In the genomic region with DNA sequence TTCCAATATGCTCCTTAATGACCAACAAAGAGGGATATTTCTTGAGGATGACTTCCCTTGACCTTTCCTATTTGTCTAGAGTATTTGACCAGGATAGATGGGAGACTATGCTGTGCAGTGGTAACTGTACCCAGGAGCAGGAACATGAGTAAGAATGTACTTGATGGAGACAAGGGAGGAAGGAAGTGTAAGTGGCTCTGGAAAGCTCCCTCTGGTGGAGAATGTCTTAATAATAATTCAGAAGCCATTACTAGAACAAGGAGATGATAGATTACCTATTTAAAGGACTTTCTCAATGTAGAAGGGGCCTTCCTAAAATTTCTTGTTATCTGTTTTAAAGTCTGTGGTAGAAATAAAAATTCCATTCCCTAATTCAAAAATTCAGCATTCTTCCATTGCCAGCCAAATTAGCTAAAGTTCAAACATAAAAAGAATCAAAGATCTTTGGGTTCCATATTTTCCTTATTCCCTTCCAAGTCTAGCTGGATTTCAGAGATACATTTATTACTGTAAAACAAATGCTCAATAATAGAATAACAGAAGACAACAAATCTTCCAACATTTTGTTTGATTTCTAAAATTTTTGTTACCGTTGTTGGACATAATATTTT, we compare ENCODE assay signal across 8 cellular contexts.
DNase-seq lines count a peak whose midpoint lies in the region; ATAC-seq and FAIRE-seq lines count a peak whose summit lies in the region.

No MANE protein-coding gene starts in this region.

- peak; percentile 17 for FAIRE-seq in G401.6 (lab: Jason Lieb, UNC)

- H3K4me3 Mint-ChIP-seq in activated CD4-positive, alpha-beta T cell treated with anti-CD3 and anti-CD28 coated beads for 36 hours: no peak overlapping the region

- intact Hi-C loops in activated CD4-positive, alpha-beta T cell treated with anti-CD3 and anti-CD28 coated beads for 36 hours (cut with DNase I, micrococcal nuclease): loop anchor here (2.0 to 10.0 kb wide), 2 partner anchors 1273 to 1969 kb away; no protein-coding TSS in a partner anchor

- no peaks in the 10 kb centered on the region for H3K4me1 Mint-ChIP-seq in activated CD4-positive, alpha-beta T cell treated with anti-CD3 and anti-CD28 coated beads for 36 hours

- no peak overlapping the region for H3K27ac Mint-ChIP-seq in activated CD4-positive, alpha-beta T cell treated with anti-CD3 and anti-CD28 coated beads for 36 hours

- no peaks in the 10 kb centered on the region for H3K36me3 Mint-ChIP-seq in activated CD4-positive, alpha-beta T cell treated with anti-CD3 and anti-CD28 coated beads for 36 hours (ENCODE audit: low read depth)

- CTCF ChIA-PET in activated CD4-positive, alpha-beta T cell treated with anti-CD3 and anti-CD28 coated beads for 36 hours (lab: Charles Lee): interaction anchor here (1.0 kb wide), 1 partner anchor 40 kb away, joined by 3 read pairs; no protein-coding TSS in a partner anchor

- ATAC-seq in GM21526 (IDR thresholded peaks at IDR 0.05; ENCODE audit: low FRiP score, unreplicated experiment): peak; percentile 91
- ATAC-seq in activated CD4-positive, alpha-beta T cell treated with anti-CD3 and anti-CD28 coated beads for 36 hours: no peak

- POLR2A ChIA-PET in activated CD4-positive, alpha-beta T cell treated with anti-CD3 and anti-CD28 coated beads for 36 hours (lab: Charles Lee): no interaction called here

- H3K27me3 Mint-ChIP-seq in activated CD4-positive, alpha-beta T cell treated with anti-CD3 and anti-CD28 coated beads for 36 hours: no peaks in the 10 kb centered on the region

- no peaks in the 10 kb centered on the region for H3K9me3 Mint-ChIP-seq in activated CD4-positive, alpha-beta T cell treated with anti-CD3 and anti-CD28 coated beads for 36 hours (ENCODE audit: low read depth)

- peak; percentile 78 for DNase-seq in HT-29 (ENCODE audit: low spot score)
- DNase-seq in SK-N-DZ (ENCODE audit: low spot score): peak; percentile 56
- peak; percentile 76 for DNase-seq in globus pallidus (ENCODE audit: low spot score)
- DNase-seq in superior temporal gyrus (ENCODE audit: extremely low spot score): peak; percentile 88
- no peak for DNase-seq in activated CD4-positive, alpha-beta T cell treated with anti-CD3 and anti-CD28 coated beads for 36 hours
- no peak for DNase-seq in activated naive CD4-positive, alpha-beta T cell treated with anti-CD3 and anti-CD28 coated beads, Interleukin-2, amount 50 U/mL, for 16 hours

Comparison
In these comparisons a context has a peak if more than half of its experiments do, and no peak if none do; other contexts are left out.
1. DNase-seq: peak in HT-29 (single experiment), SK-N-DZ (single experiment), globus pallidus (single experiment) and superior temporal gyrus (single experiment); none in activated CD4-positive, alpha-beta T cell treated with anti-CD3 and anti-CD28 coated beads for 36 hours (single experiment) and activated naive CD4-positive, alpha-beta T cell treated with anti-CD3 and anti-CD28 coated beads, Interleukin-2, amount 50 U/mL, for 16 hours (single experiment).